Comparison of ENCODE assay signal across 1 cellular context in the genomic region with DNA sequence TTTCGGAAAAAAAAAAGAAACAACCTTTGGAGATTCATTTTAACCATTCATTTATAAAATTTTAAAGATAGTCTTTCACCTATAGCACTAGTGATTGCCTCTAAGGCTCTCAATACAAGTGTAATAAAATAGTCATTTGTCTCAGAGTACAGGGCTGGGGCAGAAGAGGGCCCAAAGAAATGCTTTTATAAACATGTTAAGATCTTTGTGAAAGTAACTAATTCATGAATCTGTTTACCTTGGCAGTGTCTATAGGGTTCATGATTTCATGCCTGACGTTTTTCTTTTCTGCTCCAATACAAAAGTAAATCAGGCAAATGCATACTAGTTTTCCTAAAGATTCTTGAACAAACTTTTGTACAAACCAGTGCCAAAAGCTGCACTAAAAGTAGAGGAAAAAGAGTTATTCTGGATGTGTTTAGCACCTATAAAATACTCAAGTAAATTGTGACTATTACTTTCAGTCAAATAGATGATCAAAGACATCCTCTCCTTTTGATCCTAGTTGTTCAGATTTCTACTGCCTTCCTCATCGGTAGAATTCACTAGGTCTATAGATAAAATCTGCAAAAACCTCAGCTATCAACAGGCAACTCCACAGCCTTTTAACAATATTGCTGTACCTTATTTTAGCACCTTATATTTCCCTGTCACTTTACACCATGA.
TF ChIP-seq lines count a peak whose summit lies in the region.

No MANE protein-coding gene starts in this region.

TF ChIP-seq in K562, 482 proteins besides CTCF, POLR2A, EP300 and RAD21:
- TF ChIP-seq DMBX1 (CRISPR knock-in tag; IDR thresholded peaks at IDR 0.05; ENCODE audit: borderline replicate concordance), result 0 out of 2 replicates have a peak, but pooled peaks have one; percentile 29
- no peak for TF ChIP-seq ZNF589 (CRISPR knock-in tag; IDR thresholded peaks at IDR 0.05; ENCODE audit: low read depth)
- TF ChIP-seq ZKSCAN3 (CRISPR knock-in tag; IDR thresholded peaks at IDR 0.05), result peak; percentile 26; the same call in 1 of the 2 replicates
- TF ChIP-seq MCM7 (IDR thresholded peaks at IDR 0.05), result no peak
